In genomic region chr4:27176400-27176799, GRCh38 we compare ENCODE assay signal across 8 cellular contexts.
A peak's percentile ranks its signal among the peaks of the same experiment; 100 is the strongest.
DNase-seq lines count a peak whose midpoint lies in the region; ATAC-seq lines count a peak whose summit lies in the region.

No MANE protein-coding gene starts in this region.

- DNase-seq in Ammon's horn (ENCODE audit: low spot score): peak; percentile 76
- peak; percentile 82 for DNase-seq in OCI-M1 (lab: John Stamatoyannopoulos, UW)
- peak; percentile 38 for DNase-seq in foreskin melanocyte
- no peak for DNase-seq in stimulated activated naive B cell treated with anti-CD40 and anti-IgM and Interleukin-4, amounts not matched to agents 10 μg/mL and 1 μg/mL and 100 μg/mL, for 72 hours
- DNase-seq in AG08396 (ENCODE audit: low spot score): no peak

- H3K9me3 Mint-ChIP-seq in stimulated activated naive B cell treated with anti-CD40 and anti-IgM and Interleukin-4, amounts not matched to agents 10 μg/mL and 1 μg/mL and 100 μg/mL, for 72 hours: peaks cover 4 to 11% of the 10 kb centered on the region in 2 donors

- peaks cover 0 to 11% of the 10 kb centered on the region in 2 donors for H3K27me3 Mint-ChIP-seq in stimulated activated naive B cell treated with anti-CD40 and anti-IgM and Interleukin-4, amounts not matched to agents 10 μg/mL and 1 μg/mL and 100 μg/mL, for 72 hours

- no peaks in the 10 kb centered on the region for H3K4me1 Mint-ChIP-seq in stimulated activated naive B cell treated with anti-CD40 and anti-IgM and Interleukin-4, amounts not matched to agents 10 μg/mL and 1 μg/mL and 100 μg/mL, for 72 hours

- ATAC-seq in HG03469 (IDR thresholded peaks at IDR 0.05; ENCODE audit: unreplicated experiment) (peak; percentile 44), GM21423 (IDR thresholded peaks at IDR 0.05; ENCODE audit: unreplicated experiment) (no peak), GM18502 (IDR thresholded peaks at IDR 0.05; ENCODE audit: poor library complexity, unreplicated experiment) (no peak)
- peak; percentile 44 to 45 for ATAC-seq in stimulated activated naive B cell treated with anti-CD40 and anti-IgM and Interleukin-4, amounts not matched to agents 10 μg/mL and 1 μg/mL and 100 μg/mL, for 72 hours (replicated peaks)

- no peak overlapping the region for H3K27ac Mint-ChIP-seq in stimulated activated naive B cell treated with anti-CD40 and anti-IgM and Interleukin-4, amounts not matched to agents 10 μg/mL and 1 μg/mL and 100 μg/mL, for 72 hours

- no peak overlapping the region for H3K4me3 Mint-ChIP-seq in stimulated activated naive B cell treated with anti-CD40 and anti-IgM and Interleukin-4, amounts not matched to agents 10 μg/mL and 1 μg/mL and 100 μg/mL, for 72 hours

- no peaks in the 10 kb centered on the region for H3K36me3 Mint-ChIP-seq in stimulated activated naive B cell treated with anti-CD40 and anti-IgM and Interleukin-4, amounts not matched to agents 10 μg/mL and 1 μg/mL and 100 μg/mL, for 72 hours

Comparison
In these comparisons a context has a peak if more than half of its experiments do, and no peak if none do; other contexts are left out.
1. DNase-seq: peak in Ammon's horn (single experiment), OCI-M1 (single experiment) and foreskin melanocyte (single experiment); none in stimulated activated naive B cell treated with anti-CD40 and anti-IgM and Interleukin-4, amounts not matched to agents 10 μg/mL and 1 μg/mL and 100 μg/mL, for 72 hours (single experiment) and AG08396 (single experiment).
2. ATAC-seq: peak in HG03469 (single experiment) and stimulated activated naive B cell treated with anti-CD40 and anti-IgM and Interleukin-4, amounts not matched to agents 10 μg/mL and 1 μg/mL and 100 μg/mL, for 72 hours (2 of 2); none in GM21423 (single experiment) and GM18502 (single experiment).